Comparison of ENCODE assay signal across 25 cellular contexts in the genomic region with DNA sequence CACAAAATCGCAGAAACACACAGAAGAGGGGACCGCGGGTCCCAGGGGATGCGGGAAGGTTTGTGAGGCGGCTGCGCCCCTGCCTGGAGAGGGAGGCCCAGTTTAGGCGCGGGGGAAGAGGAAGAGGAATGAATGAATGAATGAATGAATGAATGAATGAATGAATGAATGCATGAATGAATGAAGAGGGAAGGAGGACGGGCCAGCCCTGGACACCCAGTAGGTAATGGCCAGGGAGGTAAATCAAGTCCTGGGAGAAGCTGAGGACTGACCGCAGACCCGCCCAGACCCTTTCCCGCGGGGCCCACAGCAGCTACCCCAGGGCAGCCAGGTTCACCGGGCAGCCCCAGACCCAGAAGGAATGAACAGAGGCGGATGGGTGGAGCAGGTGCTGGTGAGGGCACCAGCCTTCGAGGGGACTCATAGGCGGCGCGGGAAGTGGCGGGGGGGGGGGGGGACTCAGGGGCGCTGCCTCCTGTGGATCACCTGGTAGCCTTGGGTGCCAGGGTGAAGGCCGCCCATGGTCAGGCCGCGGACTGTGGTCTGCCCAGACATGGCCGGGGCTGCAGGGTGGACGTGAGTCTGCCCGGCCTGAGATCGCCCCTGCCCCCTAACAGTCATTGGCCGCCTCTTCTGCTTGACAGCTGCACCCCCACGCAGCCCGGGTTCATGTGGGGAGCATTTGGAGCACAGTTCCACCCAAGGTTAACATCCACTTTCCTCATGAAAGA.
"Had no signal": no experiment of that assay in that cellular context is flagged by ENCODE, and none has a peak within 500 bp of the region (broad histone marks: within the 10 kb centered on the region; RNA-seq: fewer than 3 reads in every experiment).

No MANE protein-coding gene starts in this region.

- ATAC-seq: activated T-cell treated with anti-CD3 and anti-CD28 coated beads, Interleukin-2, amount 50 U/mL, for 72 hours; body of pancreas; left ventricle myocardium superior; natural killer cell had no signal

- H3K27ac ChIP-seq: body of pancreas, cardiac muscle cell, epithelial cell of prostate, heart left ventricle, neutrophil, ovary, prostate gland, transverse colon, uterus had no signal

- H3K9me3 ChIP-seq: body of pancreas, heart left ventricle, neutrophil, ovary, prostate gland, transverse colon, uterus had no signal

- DNase-seq: activated B cell treated with CpG ODN at 0.5 μM for 24 hours; activated CD4-positive, alpha-beta memory T cell treated with anti-CD3 and anti-CD28 coated beads, Interleukin-2, amount 10 ng/mL, durations not matched to agents 7 days and 5 days; activated CD4-positive, alpha-beta T cell treated with anti-CD3 and anti-CD28 coated beads for 4 hours; activated effector memory CD4-positive, alpha-beta T cell treated with Interleukin-2 at 50 U/mL for 16 hours; activated naive CD4-positive, alpha-beta T cell treated with anti-CD3 and anti-CD28 coated beads, Interleukin-2, amount 50 U/mL, for 16 hours; activated T-cell treated with anti-CD3 and anti-CD28 coated beads, Interleukin-2, amount 50 U/mL, for 72 hours; anterior cingulate cortex; body of pancreas; cortex of kidney; heart left ventricle; mammary epithelial cell; midbrain; natural killer cell; ovary; right cardiac atrium; stimulated activated CD4-positive, alpha-beta T cell treated with anti-CD3 and anti-CD28 coated beads, Interleukin-12 subunit alpha, Interleukin-12 subunit beta, amount 100 ng/mL, for 4 hours; stimulated activated naive CD8-positive, alpha-beta T cell treated with anti-CD3 and anti-CD28 coated beads, Interleukin-15, amount 100 ng/mL, for 72 hours; T-helper 1 cell; transverse colon; uterus had no signal

- H3K4me1 ChIP-seq: prostate gland, uterus had no signal

- H3K27me3 ChIP-seq: ovary had no signal

- H3K4me3 ChIP-seq: body of pancreas, cardiac muscle cell, ovary, prostate gland, transverse colon, uterus had no signal

- H3K36me3 ChIP-seq: cardiac muscle cell, heart left ventricle, neutrophil, ovary, prostate gland, transverse colon, uterus had no signal
